ENCODE assay signal across 2 cellular contexts in the genomic region with DNA sequence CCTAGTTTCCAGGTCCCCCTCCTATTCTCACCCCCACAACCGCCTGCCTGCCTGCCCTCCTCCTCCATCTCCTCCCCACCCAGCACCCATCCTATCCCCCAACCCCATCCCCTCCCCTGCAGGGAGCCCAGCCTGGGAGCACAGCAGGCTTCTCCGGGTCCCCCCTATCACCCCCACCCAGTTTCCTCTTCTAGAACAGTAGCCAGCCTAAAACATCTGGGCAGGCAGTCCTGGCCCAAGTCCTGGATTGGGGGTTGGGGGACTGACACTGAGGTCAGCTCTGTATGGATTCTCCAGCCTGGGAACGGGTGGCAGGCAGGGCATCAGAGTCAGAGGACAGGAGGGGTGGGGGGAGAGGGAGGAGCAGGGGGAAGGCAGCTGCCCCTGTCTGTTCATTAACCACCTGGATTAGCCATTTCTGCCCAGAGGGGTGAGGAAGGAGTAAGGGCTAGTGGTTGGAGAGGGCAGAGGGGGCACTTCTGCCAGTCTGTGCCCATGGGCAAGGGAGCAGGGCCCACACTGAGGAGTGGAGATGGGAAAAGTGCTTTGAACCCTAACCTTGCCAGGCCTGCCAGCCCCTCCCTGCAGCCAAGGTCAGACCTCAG.
TF ChIP-seq lines count a peak whose summit lies in the region.

No MANE protein-coding gene starts in this region.

TF ChIP-seq in SK-N-SH, 30 proteins besides CTCF, POLR2A, EP300 and RAD21 (continued from another document):
- TF ChIP-seq RXRA (IDR thresholded peaks at IDR 0.05; ENCODE audit: borderline replicate concordance, low read depth): no peak

TF ChIP-seq in SK-N-SH treated with all-trans-retinoic acid at 6 μM for 48 hours, 23 proteins besides CTCF, POLR2A, EP300 and RAD21 (continued from another document):
- TF ChIP-seq, protein P1, sequence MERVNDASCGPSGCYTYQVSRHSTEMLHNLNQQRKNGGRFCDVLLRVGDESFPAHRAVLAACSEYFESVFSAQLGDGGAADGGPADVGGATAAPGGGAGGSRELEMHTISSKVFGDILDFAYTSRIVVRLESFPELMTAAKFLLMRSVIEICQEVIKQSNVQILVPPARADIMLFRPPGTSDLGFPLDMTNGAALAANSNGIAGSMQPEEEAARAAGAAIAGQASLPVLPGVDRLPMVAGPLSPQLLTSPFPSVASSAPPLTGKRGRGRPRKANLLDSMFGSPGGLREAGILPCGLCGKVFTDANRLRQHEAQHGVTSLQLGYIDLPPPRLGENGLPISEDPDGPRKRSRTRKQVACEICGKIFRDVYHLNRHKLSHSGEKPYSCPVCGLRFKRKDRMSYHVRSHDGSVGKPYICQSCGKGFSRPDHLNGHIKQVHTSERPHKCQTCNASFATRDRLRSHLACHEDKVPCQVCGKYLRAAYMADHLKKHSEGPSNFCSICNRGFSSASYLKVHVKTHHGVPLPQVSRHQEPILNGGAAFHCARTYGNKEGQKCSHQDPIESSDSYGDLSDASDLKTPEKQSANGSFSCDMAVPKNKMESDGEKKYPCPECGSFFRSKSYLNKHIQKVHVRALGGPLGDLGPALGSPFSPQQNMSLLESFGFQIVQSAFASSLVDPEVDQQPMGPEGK (CRISPR knock-in tag; IDR thresholded peaks at IDR 0.05; ENCODE audit: borderline replicate concordance): no peak
- TF ChIP-seq ZNF70 (CRISPR knock-in tag; IDR thresholded peaks at IDR 0.05): no peak
